In the genomic region with DNA sequence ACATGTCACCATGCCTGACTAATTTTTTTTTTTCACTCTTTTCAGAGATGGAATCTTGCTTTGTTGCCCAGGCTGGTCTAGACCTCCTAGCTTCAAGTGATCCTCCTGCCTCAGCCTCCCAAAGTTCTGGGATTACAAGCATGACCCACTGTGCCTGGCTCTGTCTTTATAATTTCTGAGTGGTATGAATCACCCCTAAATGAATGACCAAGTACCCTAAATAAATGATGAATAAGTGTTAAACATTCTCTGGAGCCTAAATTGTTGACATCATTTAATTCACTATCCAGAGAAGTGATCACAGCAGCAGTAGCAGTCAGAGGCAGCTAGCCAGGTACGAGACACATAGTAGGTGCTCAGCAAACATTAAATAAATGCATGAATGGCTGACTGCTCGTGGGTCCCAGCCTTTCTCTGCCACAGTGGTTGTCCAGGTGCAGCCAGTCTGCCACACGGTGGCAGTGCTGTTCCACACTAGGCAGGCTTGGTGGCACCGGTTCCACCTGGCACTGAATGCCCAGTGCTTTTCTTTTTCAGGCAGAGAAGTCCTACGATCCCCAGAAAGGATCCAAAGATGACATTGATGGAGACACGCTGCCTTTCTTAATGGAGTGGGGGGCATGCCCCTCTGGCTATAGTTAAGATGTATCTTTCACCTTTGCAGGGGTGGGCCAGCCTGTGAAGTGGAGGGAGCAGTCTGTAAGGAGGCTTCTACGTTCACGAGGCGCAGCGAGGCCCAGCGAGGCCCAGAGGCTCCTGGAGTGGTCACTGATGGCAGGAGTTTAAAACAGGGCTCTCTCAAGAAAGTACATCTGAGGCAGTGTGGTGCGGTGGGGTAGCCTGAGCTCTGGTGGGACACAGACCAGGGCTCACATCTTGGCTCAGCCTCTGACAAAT, we compare ENCODE assay signal across 8 cellular contexts. TPM values are rescaled to one million over a fixed set of nuclear protein-coding genes. Genes with fewer than 3 reads are reported as not detected.
DNase-seq lines count a peak whose midpoint lies in the region; ATAC-seq, FAIRE-seq and TF ChIP-seq lines count a peak whose summit lies in the region.

No MANE protein-coding gene starts in this region.

- no peak overlapping the region for H3K4me3 Mint-ChIP-seq in glutamatergic neuron (ENCODE audit: unreplicated experiment)

- peak; percentile 69 for ATAC-seq in GM19351 (IDR thresholded peaks at IDR 0.05; ENCODE audit: unreplicated experiment)

- no peak for TF ChIP-seq EP300 in Ishikawa (IDR thresholded peaks at IDR 0.05; ENCODE audit: borderline replicate concordance)

- no peak overlapping the region for H3K27ac Mint-ChIP-seq in glutamatergic neuron (ENCODE audit: unreplicated experiment)

- CTCF ChIA-PET in RWPE1 (lab: Yijun Ruan, JAX) = interaction anchor here (0.5 to 1.4 kb wide), 14 partner anchors 59 to 1360 kb away, joined by 3 to 8 read pairs (median 4); no protein-coding TSS in a partner anchor

- H3K27me3 Mint-ChIP-seq in glutamatergic neuron (ENCODE audit: unreplicated experiment) = peaks cover 5% of the 10 kb centered on the region

- no peaks in the 10 kb centered on the region for H3K36me3 Mint-ChIP-seq in glutamatergic neuron (ENCODE audit: unreplicated experiment)

- POLR2A ChIA-PET in RWPE1 (lab: Yijun Ruan, JAX; ENCODE audit: low non-redundant PET) = no interaction called here

- peaks cover 2% of the 10 kb centered on the region for H3K4me1 Mint-ChIP-seq in glutamatergic neuron (ENCODE audit: low read depth, unreplicated experiment)

- TF ChIP-seq RAD21 in Ishikawa (IDR thresholded peaks at IDR 0.05; ENCODE audit: low read depth) = peak; percentile 95

- no peak overlapping the region for H3K27ac ChIP-seq in RWPE1

- FAIRE-seq in urothelium cell line (lab: Jason Lieb, UNC) = peak; percentile 99

- TF ChIP-seq CTCF in RWPE1 (conservative IDR thresholded peaks at IDR 0.05; ENCODE audit: low read depth) = peak; percentile 94
- TF ChIP-seq CTCF in glutamatergic neuron (IDR thresholded peaks at IDR 0.05; ENCODE audit: partially characterized antibody, unreplicated experiment) = peak; percentile 78

- intact Hi-C loops in posterior cingulate gyrus (cut with DNase I) = loop anchor here (1.0 to 5.0 kb wide), 4 partner anchors 227 to 957 kb away; no protein-coding TSS in a partner anchor

- DNase-seq in CD1c-positive myeloid dendritic cell (ENCODE audit: extremely low spot score) (peak; percentile 77), RWPE1 (ENCODE audit: low spot score) (peak; percentile 79), glutamatergic neuron (peak; percentile 87), posterior cingulate gyrus (peak; percentile 68 to 97 (median 87)), urothelium cell line (ENCODE audit: low spot score) (peak; percentile 89)
- peak; percentile 9 to 67 (median 25) for DNase-seq in activated naive CD4-positive, alpha-beta T cell (lab: John Stamatoyannopoulos, UW)

- peaks cover 4% of the 10 kb centered on the region for H3K9me3 Mint-ChIP-seq in glutamatergic neuron (ENCODE audit: unreplicated experiment)

TF ChIP-seq in Ishikawa, 13 proteins besides CTCF, POLR2A, EP300 and RAD21:
- TF ChIP-seq, protein P1, sequence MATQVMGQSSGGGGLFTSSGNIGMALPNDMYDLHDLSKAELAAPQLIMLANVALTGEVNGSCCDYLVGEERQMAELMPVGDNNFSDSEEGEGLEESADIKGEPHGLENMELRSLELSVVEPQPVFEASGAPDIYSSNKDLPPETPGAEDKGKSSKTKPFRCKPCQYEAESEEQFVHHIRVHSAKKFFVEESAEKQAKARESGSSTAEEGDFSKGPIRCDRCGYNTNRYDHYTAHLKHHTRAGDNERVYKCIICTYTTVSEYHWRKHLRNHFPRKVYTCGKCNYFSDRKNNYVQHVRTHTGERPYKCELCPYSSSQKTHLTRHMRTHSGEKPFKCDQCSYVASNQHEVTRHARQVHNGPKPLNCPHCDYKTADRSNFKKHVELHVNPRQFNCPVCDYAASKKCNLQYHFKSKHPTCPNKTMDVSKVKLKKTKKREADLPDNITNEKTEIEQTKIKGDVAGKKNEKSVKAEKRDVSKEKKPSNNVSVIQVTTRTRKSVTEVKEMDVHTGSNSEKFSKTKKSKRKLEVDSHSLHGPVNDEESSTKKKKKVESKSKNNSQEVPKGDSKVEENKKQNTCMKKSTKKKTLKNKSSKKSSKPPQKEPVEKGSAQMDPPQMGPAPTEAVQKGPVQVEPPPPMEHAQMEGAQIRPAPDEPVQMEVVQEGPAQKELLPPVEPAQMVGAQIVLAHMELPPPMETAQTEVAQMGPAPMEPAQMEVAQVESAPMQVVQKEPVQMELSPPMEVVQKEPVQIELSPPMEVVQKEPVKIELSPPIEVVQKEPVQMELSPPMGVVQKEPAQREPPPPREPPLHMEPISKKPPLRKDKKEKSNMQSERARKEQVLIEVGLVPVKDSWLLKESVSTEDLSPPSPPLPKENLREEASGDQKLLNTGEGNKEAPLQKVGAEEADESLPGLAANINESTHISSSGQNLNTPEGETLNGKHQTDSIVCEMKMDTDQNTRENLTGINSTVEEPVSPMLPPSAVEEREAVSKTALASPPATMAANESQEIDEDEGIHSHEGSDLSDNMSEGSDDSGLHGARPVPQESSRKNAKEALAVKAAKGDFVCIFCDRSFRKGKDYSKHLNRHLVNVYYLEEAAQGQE (IDR thresholded peaks at IDR 0.05; ENCODE audit: low read depth) = no peak
- TF ChIP-seq CREB1 (IDR thresholded peaks at IDR 0.05; ENCODE audit: low read depth) = no peak
- no peak for TF ChIP-seq USF1 (IDR thresholded peaks at IDR 0.05)
- TF ChIP-seq TEAD4 (IDR thresholded peaks at IDR 0.05) = no peak
- no peak for TF ChIP-seq YY1 (IDR thresholded peaks at IDR 0.05; ENCODE audit: low read depth)
- no peak for TF ChIP-seq EGR1 (IDR thresholded peaks at IDR 0.05)

RNA-seq across cellular contexts. Expression of gene TTC12, which starts 8.7 kb away (rescaled TPM):
- total RNA-seq in glutamatergic neuron (ENCODE audit: unreplicated experiment) = 9.2 TPM

Comparison
In these comparisons a context has a peak if more than half of its experiments do, and no peak if none do; other contexts are left out.
1. DNase-seq: peak in every context shown above with its lines; median percentile 89 in urothelium cell line; 87 in glutamatergic neuron; 87 in posterior cingulate gyrus; 79 in RWPE1; 77 in CD1c-positive myeloid dendritic cell; 25 in activated naive CD4-positive, alpha-beta T cell.